1 cellular context compared by ENCODE assay signal in genomic region chr12:19681007-19681406, GRCh38.
TF ChIP-seq lines count a peak whose summit lies in the region.

No MANE protein-coding gene starts in this region.

TF ChIP-seq in H1, 55 proteins besides CTCF, POLR2A, EP300 and RAD21:
- TF ChIP-seq EZH2 (IDR thresholded peaks at IDR 0.05; ENCODE audit: low read depth, low read length, severe bottlenecking): no peak
- TF ChIP-seq CTBP2 (IDR thresholded peaks at IDR 0.05; ENCODE audit: borderline replicate concordance, insufficient read depth, insufficient read length, low read length): no peak
- no peak for TF ChIP-seq CHD2 (IDR thresholded peaks at IDR 0.05; ENCODE audit: low read length)
- TF ChIP-seq FOSL1 (IDR thresholded peaks at IDR 0.05; ENCODE audit: insufficient read depth, low read depth, low read length): no peak
- TF ChIP-seq, protein P1, sequence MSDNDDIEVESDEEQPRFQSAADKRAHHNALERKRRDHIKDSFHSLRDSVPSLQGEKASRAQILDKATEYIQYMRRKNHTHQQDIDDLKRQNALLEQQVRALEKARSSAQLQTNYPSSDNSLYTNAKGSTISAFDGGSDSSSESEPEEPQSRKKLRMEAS (IDR thresholded peaks at IDR 0.05): no peak
- no peak for TF ChIP-seq BCL11A (IDR thresholded peaks at IDR 0.05; ENCODE audit: low read depth in 2 of 2, low read length in 2 of 2)
- no peak for TF ChIP-seq SP2 (IDR thresholded peaks at IDR 0.05; ENCODE audit: low read length)
- no peak for TF ChIP-seq SAP30 (IDR thresholded peaks at IDR 0.05; ENCODE audit: insufficient read depth, insufficient replicate concordance, low read length)
